In genomic region chr3:184937611-184938010, GRCh38 we compare ENCODE assay signal across 1 cellular context.
TF ChIP-seq lines count a peak whose summit lies in the region.

No MANE protein-coding gene starts in this region.

TF ChIP-seq in GM23338, 12 proteins besides CTCF, POLR2A, EP300 and RAD21 (continued from another document):
- TF ChIP-seq REST (IDR thresholded peaks at IDR 0.05; ENCODE audit: unreplicated experiment) (no peak), EZH2 (IDR thresholded peaks at IDR 0.05; ENCODE audit: low read depth, unreplicated experiment) (no peak), ZNF331 (CRISPR knock-in tag; IDR thresholded peaks at IDR 0.05; ENCODE audit: low read depth) (no peak), ZNF462 (CRISPR knock-in tag; IDR thresholded peaks at IDR 0.05) (no peak), CREB1 (CRISPR knock-in tag; IDR thresholded peaks at IDR 0.05; ENCODE audit: low read depth) (no peak)
TF ChIP-seq in GM23338: peak in this region for 0.
